In genomic region chr15:52378746-52379394, GRCh38 we compare ENCODE assay signal across 10 cellular contexts.
A peak's percentile ranks its signal among the peaks of the same experiment; 100 is the strongest.
DNase-seq lines count a peak whose midpoint lies in the region; ATAC-seq and TF ChIP-seq lines count a peak whose summit lies in the region.
"Had no signal": no experiment of that assay in that cellular context is flagged by ENCODE, and none has a peak within 500 bp of the region (broad histone marks: within the 10 kb centered on the region; RNA-seq: fewer than 3 reads in every experiment).

No MANE protein-coding gene starts in this region.

- H3K9ac ChIP-seq in parathyroid adenoma: no peak overlapping the region

- ATAC-seq in GM21423 (IDR thresholded peaks at IDR 0.05; ENCODE audit: unreplicated experiment): peak; percentile 38
- ATAC-seq in HG03103 (IDR thresholded peaks at IDR 0.05; ENCODE audit: low read depth, unreplicated experiment): peak; percentile 43

- H3K27me3 Mint-ChIP-seq in activated T-cell treated with anti-CD3 and anti-CD28 coated beads, Interleukin-2, amount 50 U/mL, for 24 hours: no peaks in the 10 kb centered on the region

- H3K4me2 ChIP-seq in parathyroid adenoma (ENCODE audit: low read length): peak overlapping the region; percentile 57

- H3K4me3 Mint-ChIP-seq in activated T-cell treated with anti-CD3 and anti-CD28 coated beads, Interleukin-2, amount 50 U/mL, for 24 hours: peak overlapping the region; percentile 43

- H3K4me1 ChIP-seq in parathyroid adenoma: peaks cover 5% of the 10 kb centered on the region

- no peaks in the 10 kb centered on the region for H3K9me3 Mint-ChIP-seq in activated T-cell treated with anti-CD3 and anti-CD28 coated beads, Interleukin-2, amount 50 U/mL, for 24 hours

- H3K4me1 Mint-ChIP-seq in activated T-cell treated with anti-CD3 and anti-CD28 coated beads, Interleukin-2, amount 50 U/mL, for 24 hours (ENCODE audit: low read depth): peaks cover 33% of the 10 kb centered on the region

- no peak for TF ChIP-seq CTCF in parathyroid adenoma (IDR thresholded peaks at IDR 0.05)

- no peak for DNase-seq in activated T-cell treated with anti-CD3 and anti-CD28 coated beads, Interleukin-2, amount 50 U/mL, for 24 hours
- DNase-seq in activated T-cell treated with anti-CD3 and anti-CD28 coated beads, Interleukin-2, amount 50 U/mL, for 1 hour: no peak
- DNase-seq in MV-4-11 (lab: John Stamatoyannopoulos, UW): no peak
- DNase-seq in NCI-H69 (lab: John Stamatoyannopoulos, UW): no peak
- no peak for DNase-seq in NCI-H226
- DNase-seq: anterior cingulate cortex, NCI-H146 had no signal

- no peaks in the 10 kb centered on the region for H3K36me3 ChIP-seq in parathyroid adenoma (ENCODE audit: control insufficient read depth, insufficient read depth, low read length)

- peaks cover 83% of the 10 kb centered on the region for H3K36me3 Mint-ChIP-seq in activated T-cell treated with anti-CD3 and anti-CD28 coated beads, Interleukin-2, amount 50 U/mL, for 24 hours (ENCODE audit: low read depth)

- H3K4me3 ChIP-seq in parathyroid adenoma (ENCODE audit: low read depth, low read length): no peak overlapping the region

- peak overlapping the region; percentile 34 for H2AFZ ChIP-seq in parathyroid adenoma

- no peaks in the 10 kb centered on the region for H3K27me3 ChIP-seq in parathyroid adenoma (ENCODE audit: control insufficient read depth, insufficient read depth, low read length)

- H3K9me3 ChIP-seq in parathyroid adenoma (ENCODE audit: control insufficient read depth, low read length): no peaks in the 10 kb centered on the region

- H3K79me2 ChIP-seq in parathyroid adenoma: no peaks in the 10 kb centered on the region

- peak overlapping the region; percentile 83 for H3K27ac ChIP-seq in parathyroid adenoma

- H3K27ac Mint-ChIP-seq in activated T-cell treated with anti-CD3 and anti-CD28 coated beads, Interleukin-2, amount 50 U/mL, for 24 hours: peak overlapping the region; percentile 90
